In genomic region chr6:165674155-165675029, GRCh38 we compare ENCODE assay signal across 1 cellular context.
TF ChIP-seq lines count a peak whose summit lies in the region.

No MANE protein-coding gene starts in this region.

TF ChIP-seq in HEK293, 187 proteins besides CTCF, POLR2A, EP300 and RAD21 (continued from another document and continues in another):
- 0 out of 2 replicates have a peak, but pooled peaks have one; percentile 25 for TF ChIP-seq ZBTB49 (tag by site-specific recombination; IDR thresholded peaks at IDR 0.05; ENCODE audit: low read depth)
- TF ChIP-seq SALL2 (tag by site-specific recombination; IDR thresholded peaks at IDR 0.05; ENCODE audit: borderline replicate concordance): no peak
- TF ChIP-seq, protein P1, sequence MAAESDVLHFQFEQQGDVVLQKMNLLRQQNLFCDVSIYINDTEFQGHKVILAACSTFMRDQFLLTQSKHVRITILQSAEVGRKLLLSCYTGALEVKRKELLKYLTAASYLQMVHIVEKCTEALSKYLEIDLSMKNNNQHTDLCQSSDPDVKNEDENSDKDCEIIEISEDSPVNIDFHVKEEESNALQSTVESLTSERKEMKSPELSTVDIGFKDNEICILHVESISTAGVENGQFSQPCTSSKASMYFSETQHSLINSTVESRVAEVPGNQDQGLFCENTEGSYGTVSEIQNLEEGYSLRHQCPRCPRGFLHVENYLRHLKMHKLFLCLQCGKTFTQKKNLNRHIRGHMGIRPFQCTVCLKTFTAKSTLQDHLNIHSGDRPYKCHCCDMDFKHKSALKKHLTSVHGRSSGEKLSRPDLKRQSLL (tag by site-specific recombination; IDR thresholded peaks at IDR 0.05): peak; percentile 77
- 0 out of 2 replicates have a peak, but pooled peaks have one; percentile 42 for TF ChIP-seq PATZ1 (tag by site-specific recombination; IDR thresholded peaks at IDR 0.05)
- 0 out of 2 replicates have a peak, but pooled peaks have one; percentile 61 for TF ChIP-seq ZNF600 (tag by site-specific recombination; IDR thresholded peaks at IDR 0.05)
- peak; percentile 73 for TF ChIP-seq PRDM10 (tag by site-specific recombination; IDR thresholded peaks at IDR 0.05)
- peak; percentile 47; the same call in 1 of the 2 replicates for TF ChIP-seq WT1 (tag by site-specific recombination; IDR thresholded peaks at IDR 0.05)
- TF ChIP-seq ZNF561 (tag by site-specific recombination; IDR thresholded peaks at IDR 0.05; ENCODE audit: borderline replicate concordance): peak; percentile 76; the same call in 1 of the 2 replicates
- TF ChIP-seq ZNF341 (tag by site-specific recombination; IDR thresholded peaks at IDR 0.05; ENCODE audit: low read depth): peak; percentile 54; the same call in 1 of the 2 replicates
- TF ChIP-seq PRDM1 (tag by site-specific recombination; IDR thresholded peaks at IDR 0.05): peak; percentile 82
- TF ChIP-seq ZNF501 (tag by site-specific recombination; IDR thresholded peaks at IDR 0.05): peak; percentile 46; the same call in 1 of the 2 replicates
- TF ChIP-seq YY2 (tag by site-specific recombination; IDR thresholded peaks at IDR 0.05): 0 out of 2 replicates have a peak, but pooled peaks have one; percentile 25
- TF ChIP-seq GLIS1 (tag by site-specific recombination; IDR thresholded peaks at IDR 0.05): peak; percentile 50; the same call in 1 of the 2 replicates
- peak; percentile 45; the same call in 1 of the 2 replicates for TF ChIP-seq ZNF362 (tag by site-specific recombination; IDR thresholded peaks at IDR 0.05)
- TF ChIP-seq TRIM28 (IDR thresholded peaks at IDR 0.05; ENCODE audit: borderline replicate concordance, low read length): peak; percentile 98
- no peak for TF ChIP-seq ZFP41 (tag by site-specific recombination; IDR thresholded peaks at IDR 0.05; ENCODE audit: borderline replicate concordance)
- TF ChIP-seq, protein P2, sequence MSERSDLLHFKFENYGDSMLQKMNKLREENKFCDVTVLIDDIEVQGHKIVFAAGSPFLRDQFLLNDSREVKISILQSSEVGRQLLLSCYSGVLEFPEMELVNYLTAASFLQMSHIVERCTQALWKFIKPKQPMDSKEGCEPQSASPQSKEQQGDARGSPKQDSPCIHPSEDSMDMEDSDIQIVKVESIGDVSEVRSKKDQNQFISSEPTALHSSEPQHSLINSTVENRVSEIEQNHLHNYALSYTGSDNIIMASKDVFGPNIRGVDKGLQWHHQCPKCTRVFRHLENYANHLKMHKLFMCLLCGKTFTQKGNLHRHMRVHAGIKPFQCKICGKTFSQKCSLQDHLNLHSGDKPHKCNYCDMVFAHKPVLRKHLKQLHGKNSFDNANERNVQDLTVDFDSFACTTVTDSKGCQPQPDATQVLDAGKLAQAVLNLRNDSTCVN (tag by site-specific recombination; optimal IDR thresholded peaks at IDR 0.05): no peak
- TF ChIP-seq ZBTB7A (tag by site-specific recombination; IDR thresholded peaks at IDR 0.05; ENCODE audit: low read depth): no peak
- peak; percentile 70 for TF ChIP-seq YY1 (tag by site-specific recombination; IDR thresholded peaks at IDR 0.05)
- TF ChIP-seq, protein P3, sequence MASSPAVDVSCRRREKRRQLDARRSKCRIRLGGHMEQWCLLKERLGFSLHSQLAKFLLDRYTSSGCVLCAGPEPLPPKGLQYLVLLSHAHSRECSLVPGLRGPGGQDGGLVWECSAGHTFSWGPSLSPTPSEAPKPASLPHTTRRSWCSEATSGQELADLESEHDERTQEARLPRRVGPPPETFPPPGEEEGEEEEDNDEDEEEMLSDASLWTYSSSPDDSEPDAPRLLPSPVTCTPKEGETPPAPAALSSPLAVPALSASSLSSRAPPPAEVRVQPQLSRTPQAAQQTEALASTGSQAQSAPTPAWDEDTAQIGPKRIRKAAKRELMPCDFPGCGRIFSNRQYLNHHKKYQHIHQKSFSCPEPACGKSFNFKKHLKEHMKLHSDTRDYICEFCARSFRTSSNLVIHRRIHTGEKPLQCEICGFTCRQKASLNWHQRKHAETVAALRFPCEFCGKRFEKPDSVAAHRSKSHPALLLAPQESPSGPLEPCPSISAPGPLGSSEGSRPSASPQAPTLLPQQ (tag by site-specific recombination; IDR thresholded peaks at IDR 0.05): peak; percentile 46
- peak; percentile 65 for TF ChIP-seq ZBTB48 (tag by site-specific recombination; IDR thresholded peaks at IDR 0.05)
- TF ChIP-seq ZNF121 (tag by site-specific recombination; IDR thresholded peaks at IDR 0.05): 0 out of 2 replicates have a peak, but pooled peaks have one; percentile 32
- TF ChIP-seq ZBTB8A (tag by site-specific recombination; IDR thresholded peaks at IDR 0.05): peak; percentile 82
- TF ChIP-seq ZNF324 (tag by site-specific recombination; IDR thresholded peaks at IDR 0.05): peak; percentile 19
- peak; percentile 72 for TF ChIP-seq ZNF580 (tag by site-specific recombination; IDR thresholded peaks at IDR 0.05)
- no peak for TF ChIP-seq ZNF169 (tag by site-specific recombination; IDR thresholded peaks at IDR 0.05)
- TF ChIP-seq ZEB2 (tag by site-specific recombination; IDR thresholded peaks at IDR 0.05): peak; percentile 79
- TF ChIP-seq ZIC2 (tag by site-specific recombination; IDR thresholded peaks at IDR 0.05): peak; percentile 98
- TF ChIP-seq ZNF398 (tag by site-specific recombination; IDR thresholded peaks at IDR 0.05): no peak
- no peak for TF ChIP-seq ZNF514 (tag by site-specific recombination; IDR thresholded peaks at IDR 0.05)
- TF ChIP-seq ZNF549 (tag by site-specific recombination; IDR thresholded peaks at IDR 0.05): no peak
- peak; percentile 97 for TF ChIP-seq ZBTB17 (tag by site-specific recombination; IDR thresholded peaks at IDR 0.05)
- TF ChIP-seq ZNF423 (tag by site-specific recombination; IDR thresholded peaks at IDR 0.05): peak; percentile 88
- TF ChIP-seq ZFP69B (tag by site-specific recombination; IDR thresholded peaks at IDR 0.05): peak; percentile 36; the same call in 1 of the 2 replicates
- TF ChIP-seq ZNF37A (tag by site-specific recombination; IDR thresholded peaks at IDR 0.05): no peak
- TF ChIP-seq ZNF76 (tag by site-specific recombination; IDR thresholded peaks at IDR 0.05; ENCODE audit: borderline replicate concordance, low read depth): no peak
- TF ChIP-seq MZF1 (tag by site-specific recombination; IDR thresholded peaks at IDR 0.05; ENCODE audit: borderline replicate concordance): peak; percentile 98
- no peak for TF ChIP-seq ZNF426 (tag by site-specific recombination; IDR thresholded peaks at IDR 0.05)
- TF ChIP-seq, protein P4, sequence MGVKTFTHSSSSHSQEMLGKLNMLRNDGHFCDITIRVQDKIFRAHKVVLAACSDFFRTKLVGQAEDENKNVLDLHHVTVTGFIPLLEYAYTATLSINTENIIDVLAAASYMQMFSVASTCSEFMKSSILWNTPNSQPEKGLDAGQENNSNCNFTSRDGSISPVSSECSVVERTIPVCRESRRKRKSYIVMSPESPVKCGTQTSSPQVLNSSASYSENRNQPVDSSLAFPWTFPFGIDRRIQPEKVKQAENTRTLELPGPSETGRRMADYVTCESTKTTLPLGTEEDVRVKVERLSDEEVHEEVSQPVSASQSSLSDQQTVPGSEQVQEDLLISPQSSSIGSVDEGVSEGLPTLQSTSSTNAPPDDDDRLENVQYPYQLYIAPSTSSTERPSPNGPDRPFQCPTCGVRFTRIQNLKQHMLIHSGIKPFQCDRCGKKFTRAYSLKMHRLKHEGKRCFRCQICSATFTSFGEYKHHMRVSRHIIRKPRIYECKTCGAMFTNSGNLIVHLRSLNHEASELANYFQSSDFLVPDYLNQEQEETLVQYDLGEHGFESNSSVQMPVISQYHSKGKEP (tag by site-specific recombination; IDR thresholded peaks at IDR 0.05): peak; percentile 55
- 0 out of 2 replicates have a peak, but pooled peaks have one; percentile 54 for TF ChIP-seq KLF7 (tag by site-specific recombination; IDR thresholded peaks at IDR 0.05; ENCODE audit: borderline replicate concordance)
- TF ChIP-seq ZNF239 (tag by site-specific recombination; IDR thresholded peaks at IDR 0.05): no peak
- no peak for TF ChIP-seq ZNF354C (tag by site-specific recombination; IDR thresholded peaks at IDR 0.05; ENCODE audit: borderline replicate concordance, low read depth)
- TF ChIP-seq ZNF558 (tag by site-specific recombination; IDR thresholded peaks at IDR 0.05): no peak
- peak; percentile 69; the same call in 1 of the 2 replicates for TF ChIP-seq EGR2 (tag by site-specific recombination; IDR thresholded peaks at IDR 0.05; ENCODE audit: low read depth)
- peak; percentile 93 for TF ChIP-seq IKZF3 (tag by site-specific recombination; IDR thresholded peaks at IDR 0.05)
